Comparison of ENCODE assay signal across 1 cellular context in the genomic region with DNA sequence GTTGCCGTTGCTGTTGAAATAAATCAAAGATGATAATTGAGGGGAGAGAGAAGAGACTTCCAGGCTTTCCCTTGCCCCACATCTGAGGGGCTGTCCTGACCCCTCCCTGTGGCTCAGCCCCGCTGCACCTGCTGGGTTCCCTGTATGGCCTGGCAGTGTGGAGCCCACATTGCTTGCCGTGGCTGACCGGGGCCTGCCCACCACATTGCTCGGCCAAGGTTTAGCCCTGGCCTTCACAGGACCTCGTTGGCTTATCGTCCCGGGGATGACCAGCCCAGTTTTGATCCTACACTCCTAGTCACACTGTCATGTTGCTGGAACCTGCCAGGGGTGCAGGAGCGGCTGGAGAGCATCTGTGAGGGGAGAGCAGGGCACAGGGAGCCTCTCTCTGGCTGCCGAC.
TF ChIP-seq lines count a peak whose summit lies in the region.

No MANE protein-coding gene starts in this region.

TF ChIP-seq in H1, 55 proteins besides CTCF, POLR2A, EP300 and RAD21 (continued from another document):
- TF ChIP-seq TBP (IDR thresholded peaks at IDR 0.05; ENCODE audit: low read depth, low read length), result no peak
- TF ChIP-seq SP1 (IDR thresholded peaks at IDR 0.05; ENCODE audit: low read depth, low read length), result no peak
- no peak for TF ChIP-seq RBBP5 (IDR thresholded peaks at IDR 0.05; ENCODE audit: borderline replicate concordance, low read depth, low read length)
- TF ChIP-seq SRF (IDR thresholded peaks at IDR 0.05; ENCODE audit: low read depth, low read length), result no peak
- TF ChIP-seq SIRT6 (IDR thresholded peaks at IDR 0.05; ENCODE audit: low read length), result no peak
- no peak for TF ChIP-seq HDAC6 (IDR thresholded peaks at IDR 0.05; ENCODE audit: low read depth, low read length)
- no peak for TF ChIP-seq EGR1 (IDR thresholded peaks at IDR 0.05; ENCODE audit: borderline replicate concordance, low read depth, low read length)
- TF ChIP-seq NANOG (IDR thresholded peaks at IDR 0.05; ENCODE audit: insufficient read depth, low read depth, low read length, poor library complexity, severe bottlenecking), result no peak
